ENCODE assay signal across 1 cellular context in the genomic region with DNA sequence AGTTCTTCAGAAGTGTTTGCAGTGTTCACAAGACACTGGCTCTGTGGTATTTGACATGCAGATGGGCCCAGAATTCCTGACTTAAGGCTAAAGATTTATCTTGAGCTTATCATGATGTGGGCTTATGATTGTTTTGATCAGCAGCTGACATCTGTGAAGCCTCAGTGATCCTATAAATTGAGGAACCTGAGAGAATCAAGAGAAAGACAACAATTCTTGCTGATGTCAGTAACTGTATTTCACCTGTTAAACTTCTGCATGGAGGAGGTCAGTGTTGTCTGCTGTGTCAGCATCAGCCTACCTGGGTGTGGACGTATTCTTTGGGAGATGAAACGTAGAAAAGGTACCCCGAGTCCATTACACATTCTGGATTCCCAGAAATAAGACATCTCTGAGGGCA.
TF ChIP-seq lines count a peak whose summit lies in the region.

No MANE protein-coding gene starts in this region.

TF ChIP-seq in GM23338, 12 proteins besides CTCF, POLR2A, EP300 and RAD21:
- TF ChIP-seq ETS1 (IDR thresholded peaks at IDR 0.05) (no peak), EZH2phosphoT487 (IDR thresholded peaks at IDR 0.05; ENCODE audit: unreplicated experiment) (no peak), REST (IDR thresholded peaks at IDR 0.05; ENCODE audit: unreplicated experiment) (no peak), ZNF331 (CRISPR knock-in tag; IDR thresholded peaks at IDR 0.05; ENCODE audit: low read depth) (no peak), JUNB (IDR thresholded peaks at IDR 0.05; ENCODE audit: unreplicated experiment) (no peak), NANOG (IDR thresholded peaks at IDR 0.05; ENCODE audit: borderline replicate concordance) (no peak)
- TF ChIP-seq, protein P1, sequence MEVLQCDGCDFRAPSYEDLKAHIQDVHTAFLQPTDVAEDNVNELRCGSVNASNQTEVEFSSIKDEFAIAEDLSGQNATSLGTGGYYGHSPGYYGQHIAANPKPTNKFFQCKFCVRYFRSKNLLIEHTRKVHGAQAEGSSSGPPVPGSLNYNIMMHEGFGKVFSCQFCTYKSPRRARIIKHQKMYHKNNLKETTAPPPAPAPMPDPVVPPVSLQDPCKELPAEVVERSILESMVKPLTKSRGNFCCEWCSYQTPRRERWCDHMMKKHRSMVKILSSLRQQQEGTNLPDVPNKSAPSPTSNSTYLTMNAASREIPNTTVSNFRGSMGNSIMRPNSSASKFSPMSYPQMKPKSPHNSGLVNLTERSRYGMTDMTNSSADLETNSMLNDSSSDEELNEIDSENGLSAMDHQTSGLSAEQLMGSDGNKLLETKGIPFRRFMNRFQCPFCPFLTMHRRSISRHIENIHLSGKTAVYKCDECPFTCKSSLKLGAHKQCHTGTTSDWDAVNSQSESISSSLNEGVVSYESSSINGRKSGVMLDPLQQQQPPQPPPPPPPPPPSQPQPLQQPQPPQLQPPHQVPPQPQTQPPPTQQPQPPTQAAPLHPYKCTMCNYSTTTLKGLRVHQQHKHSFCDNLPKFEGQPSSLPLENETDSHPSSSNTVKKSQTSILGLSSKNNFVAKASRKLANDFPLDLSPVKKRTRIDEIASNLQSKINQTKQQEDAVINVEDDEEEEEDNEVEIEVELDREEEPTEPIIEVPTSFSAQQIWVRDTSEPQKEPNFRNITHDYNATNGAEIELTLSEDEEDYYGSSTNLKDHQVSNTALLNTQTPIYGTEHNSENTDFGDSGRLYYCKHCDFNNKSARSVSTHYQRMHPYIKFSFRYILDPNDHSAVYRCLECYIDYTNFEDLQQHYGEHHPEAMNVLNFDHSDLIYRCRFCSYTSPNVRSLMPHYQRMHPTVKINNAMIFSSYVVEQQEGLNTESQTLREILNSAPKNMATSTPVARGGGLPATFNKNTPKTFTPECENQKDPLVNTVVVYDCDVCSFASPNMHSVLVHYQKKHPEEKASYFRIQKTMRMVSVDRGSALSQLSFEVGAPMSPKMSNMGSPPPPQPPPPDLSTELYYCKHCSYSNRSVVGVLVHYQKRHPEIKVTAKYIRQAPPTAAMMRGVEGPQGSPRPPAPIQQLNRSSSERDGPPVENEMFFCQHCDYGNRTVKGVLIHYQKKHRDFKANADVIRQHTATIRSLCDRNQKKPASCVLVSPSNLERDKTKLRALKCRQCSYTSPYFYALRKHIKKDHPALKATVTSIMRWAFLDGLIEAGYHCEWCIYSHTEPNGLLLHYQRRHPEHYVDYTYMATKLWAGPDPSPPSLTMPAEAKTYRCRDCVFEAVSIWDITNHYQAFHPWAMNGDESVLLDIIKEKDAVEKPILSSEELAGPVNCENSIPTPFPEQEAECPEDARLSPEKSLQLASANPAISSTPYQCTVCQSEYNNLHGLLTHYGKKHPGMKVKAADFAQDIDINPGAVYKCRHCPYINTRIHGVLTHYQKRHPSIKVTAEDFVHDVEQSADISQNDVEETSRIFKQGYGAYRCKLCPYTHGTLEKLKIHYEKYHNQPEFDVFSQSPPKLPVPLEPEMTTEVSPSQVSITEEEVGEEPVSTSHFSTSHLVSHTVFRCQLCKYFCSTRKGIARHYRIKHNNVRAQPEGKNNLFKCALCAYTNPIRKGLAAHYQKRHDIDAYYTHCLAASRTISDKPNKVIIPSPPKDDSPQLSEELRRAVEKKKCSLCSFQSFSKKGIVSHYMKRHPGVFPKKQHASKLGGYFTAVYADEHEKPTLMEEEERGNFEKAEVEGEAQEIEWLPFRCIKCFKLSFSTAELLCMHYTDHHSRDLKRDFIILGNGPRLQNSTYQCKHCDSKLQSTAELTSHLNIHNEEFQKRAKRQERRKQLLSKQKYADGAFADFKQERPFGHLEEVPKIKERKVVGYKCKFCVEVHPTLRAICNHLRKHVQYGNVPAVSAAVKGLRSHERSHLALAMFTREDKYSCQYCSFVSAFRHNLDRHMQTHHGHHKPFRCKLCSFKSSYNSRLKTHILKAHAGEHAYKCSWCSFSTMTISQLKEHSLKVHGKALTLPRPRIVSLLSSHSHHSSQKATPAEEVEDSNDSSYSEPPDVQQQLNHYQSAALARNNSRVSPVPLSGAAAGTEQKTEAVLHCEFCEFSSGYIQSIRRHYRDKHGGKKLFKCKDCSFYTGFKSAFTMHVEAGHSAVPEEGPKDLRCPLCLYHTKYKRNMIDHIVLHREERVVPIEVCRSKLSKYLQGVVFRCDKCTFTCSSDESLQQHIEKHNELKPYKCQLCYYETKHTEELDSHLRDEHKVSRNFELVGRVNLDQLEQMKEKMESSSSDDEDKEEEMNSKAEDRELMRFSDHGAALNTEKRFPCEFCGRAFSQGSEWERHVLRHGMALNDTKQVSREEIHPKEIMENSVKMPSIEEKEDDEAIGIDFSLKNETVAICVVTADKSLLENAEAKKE (CRISPR knock-in tag; IDR thresholded peaks at IDR 0.05): no peak
TF ChIP-seq in GM23338: peak in this region for 0.
